In genomic region chr1:85349224-85349623, GRCh38 we compare ENCODE assay signal across 28 cellular contexts.
"Had no signal": no experiment of that assay in that cellular context is flagged by ENCODE, and none has a peak within 500 bp of the region (broad histone marks: within the 10 kb centered on the region; RNA-seq: fewer than 3 reads in every experiment).

No MANE protein-coding gene starts in this region.

- H3K4me1 ChIP-seq: neural progenitor cell, parathyroid adenoma, psoas muscle, right lobe of liver, thyroid gland, upper lobe of left lung had no signal

- DNase-seq: occipital lobe; ovary; posterior cingulate gyrus; psoas muscle; right cardiac atrium; right lobe of liver; sigmoid colon; small intestine; stimulated activated CD4-positive, alpha-beta T cell treated with anti-CD3 and anti-CD28 coated beads, Interleukin-15, amount 100 ng/mL, for 24 hours; stimulated activated CD4-positive, alpha-beta T cell treated with anti-CD3 and anti-CD28 coated beads, Interleukin-2, amount 100 ng/mL, for 24 hours; stimulated activated CD4-positive, alpha-beta T cell treated with anti-CD3 and anti-CD28 coated beads, Interleukin-2, amount 100 ng/mL, for 48 hours; stimulated activated CD4-positive, alpha-beta T cell treated with anti-CD3 and anti-CD28 coated beads, Interleukin-4, amount 100 ng/mL, for 24 hours; stimulated activated naive B cell treated with anti-CD40 and anti-IgM and Interleukin-4, amounts not matched to agents 10 μg/mL and 1 μg/mL and 100 μg/mL, for 72 hours; stimulated activated naive CD4-positive, alpha-beta T cell treated with Interleukin-2 at 50 U/mL for 16 hours; stomach; thyroid gland; trophoblast cell; upper lobe of left lung had no signal

- H3K9me3 ChIP-seq: ovary, psoas muscle, right lobe of liver, sigmoid colon, stomach, thoracic aorta, thyroid gland, tibial nerve, upper lobe of left lung, vagina had no signal

- H3K27ac ChIP-seq: neural progenitor cell, ovary, parathyroid adenoma, psoas muscle, right lobe of liver, sigmoid colon, stomach, thoracic aorta, thyroid gland, tibial nerve, upper lobe of left lung, vagina had no signal

- H3K4me3 Mint-ChIP-seq: nephron; neural progenitor cell; stimulated activated effector memory CD8-positive, alpha-beta T cell treated with anti-CD3 and anti-CD28 coated beads, Interleukin-12 subunit alpha, Interleukin-12 subunit beta, amount 100 ng/mL, for 72 hours; stimulated activated naive B cell treated with anti-CD40 and anti-IgM and Interleukin-4, amounts not matched to agents 10 μg/mL and 1 μg/mL and 100 μg/mL, for 72 hours; stimulated activated naive CD8-positive, alpha-beta T cell treated with anti-CD3 and anti-CD28 coated beads, Interleukin-15, Interleukin-2, amounts not matched to agents 100 ng/mL and 50 ng/mL, for 24 hours had no signal

- H3K36me3 Mint-ChIP-seq: stimulated activated effector memory CD8-positive, alpha-beta T cell treated with anti-CD3 and anti-CD28 coated beads, Interleukin-12 subunit alpha, Interleukin-12 subunit beta, amount 100 ng/mL, for 72 hours had no signal

- H3K27ac Mint-ChIP-seq: nephron; neural progenitor cell; progenitor cell of endocrine pancreas; stimulated activated effector memory CD8-positive, alpha-beta T cell treated with anti-CD3 and anti-CD28 coated beads, Interleukin-12 subunit alpha, Interleukin-12 subunit beta, amount 100 ng/mL, for 72 hours; stimulated activated naive B cell treated with anti-CD40 and anti-IgM and Interleukin-4, amounts not matched to agents 10 μg/mL and 1 μg/mL and 100 μg/mL, for 72 hours; stimulated activated naive CD8-positive, alpha-beta T cell treated with anti-CD3 and anti-CD28 coated beads, Interleukin-15, Interleukin-2, amounts not matched to agents 100 ng/mL and 50 ng/mL, for 24 hours had no signal

- H2AFZ ChIP-seq: neural progenitor cell, parathyroid adenoma had no signal

- H3K4me1 Mint-ChIP-seq: nephron; stimulated activated effector memory CD8-positive, alpha-beta T cell treated with anti-CD3 and anti-CD28 coated beads, Interleukin-12 subunit alpha, Interleukin-12 subunit beta, amount 100 ng/mL, for 72 hours; stimulated activated naive B cell treated with anti-CD40 and anti-IgM and Interleukin-4, amounts not matched to agents 10 μg/mL and 1 μg/mL and 100 μg/mL, for 72 hours had no signal

- FAIRE-seq: small intestine, urothelium cell line had no signal

- H3K4me3 ChIP-seq: neural progenitor cell, ovary, psoas muscle, right lobe of liver, sigmoid colon, stomach, thoracic aorta, thyroid gland, tibial nerve, upper lobe of left lung, vagina had no signal

- H3K27me3 ChIP-seq: neural progenitor cell, ovary, right lobe of liver, sigmoid colon, stomach, thyroid gland, tibial nerve, upper lobe of left lung, vagina had no signal

- H3K27me3 Mint-ChIP-seq: progenitor cell of endocrine pancreas; stimulated activated naive B cell treated with anti-CD40 and anti-IgM and Interleukin-4, amounts not matched to agents 10 μg/mL and 1 μg/mL and 100 μg/mL, for 72 hours had no signal

- H3K4me2 ChIP-seq: neural progenitor cell had no signal

- H3K79me2 ChIP-seq: parathyroid adenoma had no signal

- H3K9me3 Mint-ChIP-seq: neural progenitor cell; stimulated activated effector memory CD8-positive, alpha-beta T cell treated with anti-CD3 and anti-CD28 coated beads, Interleukin-12 subunit alpha, Interleukin-12 subunit beta, amount 100 ng/mL, for 72 hours; stimulated activated naive B cell treated with anti-CD40 and anti-IgM and Interleukin-4, amounts not matched to agents 10 μg/mL and 1 μg/mL and 100 μg/mL, for 72 hours; stimulated activated naive CD8-positive, alpha-beta T cell treated with anti-CD3 and anti-CD28 coated beads, Interleukin-15, Interleukin-2, amounts not matched to agents 100 ng/mL and 50 ng/mL, for 24 hours had no signal

- ATAC-seq: psoas muscle; right cardiac atrium; right lobe of liver; stimulated activated effector memory CD8-positive, alpha-beta T cell treated with anti-CD3 and anti-CD28 coated beads, Interleukin-12 subunit alpha, Interleukin-12 subunit beta, amount 100 ng/mL, for 72 hours; stimulated activated naive B cell treated with anti-CD40 and anti-IgM and Interleukin-4, amounts not matched to agents 10 μg/mL and 1 μg/mL and 100 μg/mL, for 72 hours had no signal

- H3K9ac ChIP-seq: neural progenitor cell, parathyroid adenoma had no signal

- H3K36me3 ChIP-seq: neural progenitor cell, ovary, sigmoid colon, thyroid gland had no signal
